1 cellular context compared by ENCODE assay signal in the genomic region with DNA sequence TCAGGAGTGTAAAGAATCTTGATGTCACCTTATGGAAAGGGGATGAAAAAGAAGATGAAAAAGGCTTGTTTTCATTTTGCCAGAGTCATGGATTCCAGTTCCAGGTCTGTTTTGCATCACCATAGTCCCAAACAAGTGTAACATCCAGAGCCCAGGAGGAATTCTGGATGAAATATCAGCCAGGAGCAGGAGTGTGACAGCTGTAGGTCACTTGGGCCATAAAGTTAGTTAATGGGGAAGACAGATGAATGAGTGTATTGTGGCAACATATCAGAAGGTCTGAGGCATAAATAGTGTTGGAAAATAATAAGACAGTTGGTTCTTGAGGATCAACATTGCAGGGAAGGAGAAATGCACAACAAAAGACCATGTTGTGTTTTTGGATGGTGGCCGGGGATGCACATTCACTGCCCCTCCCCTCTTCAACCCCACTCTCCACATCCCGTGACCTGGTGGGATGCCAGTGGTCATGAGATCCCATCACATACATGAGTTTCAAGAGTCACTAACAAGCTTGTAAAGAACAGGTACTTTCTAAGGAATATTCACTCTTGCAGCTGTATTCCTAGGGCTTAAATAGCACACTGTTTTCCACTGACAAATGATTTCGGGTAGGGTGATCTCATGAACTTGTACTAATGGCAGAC.
TF ChIP-seq lines count a peak whose summit lies in the region.

No MANE protein-coding gene starts in this region.

TF ChIP-seq in H1, 55 proteins besides CTCF, POLR2A, EP300 and RAD21 (continued from another document):
- TF ChIP-seq, protein P1, sequence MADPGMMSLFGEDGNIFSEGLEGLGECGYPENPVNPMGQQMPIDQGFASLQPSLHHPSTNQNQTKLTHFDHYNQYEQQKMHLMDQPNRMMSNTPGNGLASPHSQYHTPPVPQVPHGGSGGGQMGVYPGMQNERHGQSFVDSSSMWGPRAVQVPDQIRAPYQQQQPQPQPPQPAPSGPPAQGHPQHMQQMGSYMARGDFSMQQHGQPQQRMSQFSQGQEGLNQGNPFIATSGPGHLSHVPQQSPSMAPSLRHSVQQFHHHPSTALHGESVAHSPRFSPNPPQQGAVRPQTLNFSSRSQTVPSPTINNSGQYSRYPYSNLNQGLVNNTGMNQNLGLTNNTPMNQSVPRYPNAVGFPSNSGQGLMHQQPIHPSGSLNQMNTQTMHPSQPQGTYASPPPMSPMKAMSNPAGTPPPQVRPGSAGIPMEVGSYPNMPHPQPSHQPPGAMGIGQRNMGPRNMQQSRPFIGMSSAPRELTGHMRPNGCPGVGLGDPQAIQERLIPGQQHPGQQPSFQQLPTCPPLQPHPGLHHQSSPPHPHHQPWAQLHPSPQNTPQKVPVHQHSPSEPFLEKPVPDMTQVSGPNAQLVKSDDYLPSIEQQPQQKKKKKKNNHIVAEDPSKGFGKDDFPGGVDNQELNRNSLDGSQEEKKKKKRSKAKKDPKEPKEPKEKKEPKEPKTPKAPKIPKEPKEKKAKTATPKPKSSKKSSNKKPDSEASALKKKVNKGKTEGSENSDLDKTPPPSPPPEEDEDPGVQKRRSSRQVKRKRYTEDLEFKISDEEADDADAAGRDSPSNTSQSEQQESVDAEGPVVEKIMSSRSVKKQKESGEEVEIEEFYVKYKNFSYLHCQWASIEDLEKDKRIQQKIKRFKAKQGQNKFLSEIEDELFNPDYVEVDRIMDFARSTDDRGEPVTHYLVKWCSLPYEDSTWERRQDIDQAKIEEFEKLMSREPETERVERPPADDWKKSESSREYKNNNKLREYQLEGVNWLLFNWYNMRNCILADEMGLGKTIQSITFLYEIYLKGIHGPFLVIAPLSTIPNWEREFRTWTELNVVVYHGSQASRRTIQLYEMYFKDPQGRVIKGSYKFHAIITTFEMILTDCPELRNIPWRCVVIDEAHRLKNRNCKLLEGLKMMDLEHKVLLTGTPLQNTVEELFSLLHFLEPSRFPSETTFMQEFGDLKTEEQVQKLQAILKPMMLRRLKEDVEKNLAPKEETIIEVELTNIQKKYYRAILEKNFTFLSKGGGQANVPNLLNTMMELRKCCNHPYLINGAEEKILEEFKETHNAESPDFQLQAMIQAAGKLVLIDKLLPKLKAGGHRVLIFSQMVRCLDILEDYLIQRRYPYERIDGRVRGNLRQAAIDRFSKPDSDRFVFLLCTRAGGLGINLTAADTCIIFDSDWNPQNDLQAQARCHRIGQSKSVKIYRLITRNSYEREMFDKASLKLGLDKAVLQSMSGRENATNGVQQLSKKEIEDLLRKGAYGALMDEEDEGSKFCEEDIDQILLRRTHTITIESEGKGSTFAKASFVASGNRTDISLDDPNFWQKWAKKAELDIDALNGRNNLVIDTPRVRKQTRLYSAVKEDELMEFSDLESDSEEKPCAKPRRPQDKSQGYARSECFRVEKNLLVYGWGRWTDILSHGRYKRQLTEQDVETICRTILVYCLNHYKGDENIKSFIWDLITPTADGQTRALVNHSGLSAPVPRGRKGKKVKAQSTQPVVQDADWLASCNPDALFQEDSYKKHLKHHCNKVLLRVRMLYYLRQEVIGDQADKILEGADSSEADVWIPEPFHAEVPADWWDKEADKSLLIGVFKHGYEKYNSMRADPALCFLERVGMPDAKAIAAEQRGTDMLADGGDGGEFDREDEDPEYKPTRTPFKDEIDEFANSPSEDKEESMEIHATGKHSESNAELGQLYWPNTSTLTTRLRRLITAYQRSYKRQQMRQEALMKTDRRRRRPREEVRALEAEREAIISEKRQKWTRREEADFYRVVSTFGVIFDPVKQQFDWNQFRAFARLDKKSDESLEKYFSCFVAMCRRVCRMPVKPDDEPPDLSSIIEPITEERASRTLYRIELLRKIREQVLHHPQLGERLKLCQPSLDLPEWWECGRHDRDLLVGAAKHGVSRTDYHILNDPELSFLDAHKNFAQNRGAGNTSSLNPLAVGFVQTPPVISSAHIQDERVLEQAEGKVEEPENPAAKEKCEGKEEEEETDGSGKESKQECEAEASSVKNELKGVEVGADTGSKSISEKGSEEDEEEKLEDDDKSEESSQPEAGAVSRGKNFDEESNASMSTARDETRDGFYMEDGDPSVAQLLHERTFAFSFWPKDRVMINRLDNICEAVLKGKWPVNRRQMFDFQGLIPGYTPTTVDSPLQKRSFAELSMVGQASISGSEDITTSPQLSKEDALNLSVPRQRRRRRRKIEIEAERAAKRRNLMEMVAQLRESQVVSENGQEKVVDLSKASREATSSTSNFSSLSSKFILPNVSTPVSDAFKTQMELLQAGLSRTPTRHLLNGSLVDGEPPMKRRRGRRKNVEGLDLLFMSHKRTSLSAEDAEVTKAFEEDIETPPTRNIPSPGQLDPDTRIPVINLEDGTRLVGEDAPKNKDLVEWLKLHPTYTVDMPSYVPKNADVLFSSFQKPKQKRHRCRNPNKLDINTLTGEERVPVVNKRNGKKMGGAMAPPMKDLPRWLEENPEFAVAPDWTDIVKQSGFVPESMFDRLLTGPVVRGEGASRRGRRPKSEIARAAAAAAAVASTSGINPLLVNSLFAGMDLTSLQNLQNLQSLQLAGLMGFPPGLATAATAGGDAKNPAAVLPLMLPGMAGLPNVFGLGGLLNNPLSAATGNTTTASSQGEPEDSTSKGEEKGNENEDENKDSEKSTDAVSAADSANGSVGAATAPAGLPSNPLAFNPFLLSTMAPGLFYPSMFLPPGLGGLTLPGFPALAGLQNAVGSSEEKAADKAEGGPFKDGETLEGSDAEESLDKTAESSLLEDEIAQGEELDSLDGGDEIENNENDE (IDR thresholded peaks at IDR 0.05; ENCODE audit: insufficient replicate concordance, low read length), result no peak
- TF ChIP-seq, protein P2, sequence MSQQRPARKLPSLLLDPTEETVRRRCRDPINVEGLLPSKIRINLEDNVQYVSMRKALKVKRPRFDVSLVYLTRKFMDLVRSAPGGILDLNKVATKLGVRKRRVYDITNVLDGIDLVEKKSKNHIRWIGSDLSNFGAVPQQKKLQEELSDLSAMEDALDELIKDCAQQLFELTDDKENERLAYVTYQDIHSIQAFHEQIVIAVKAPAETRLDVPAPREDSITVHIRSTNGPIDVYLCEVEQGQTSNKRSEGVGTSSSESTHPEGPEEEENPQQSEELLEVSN (IDR thresholded peaks at IDR 0.05), result no peak
